In the genomic region with DNA sequence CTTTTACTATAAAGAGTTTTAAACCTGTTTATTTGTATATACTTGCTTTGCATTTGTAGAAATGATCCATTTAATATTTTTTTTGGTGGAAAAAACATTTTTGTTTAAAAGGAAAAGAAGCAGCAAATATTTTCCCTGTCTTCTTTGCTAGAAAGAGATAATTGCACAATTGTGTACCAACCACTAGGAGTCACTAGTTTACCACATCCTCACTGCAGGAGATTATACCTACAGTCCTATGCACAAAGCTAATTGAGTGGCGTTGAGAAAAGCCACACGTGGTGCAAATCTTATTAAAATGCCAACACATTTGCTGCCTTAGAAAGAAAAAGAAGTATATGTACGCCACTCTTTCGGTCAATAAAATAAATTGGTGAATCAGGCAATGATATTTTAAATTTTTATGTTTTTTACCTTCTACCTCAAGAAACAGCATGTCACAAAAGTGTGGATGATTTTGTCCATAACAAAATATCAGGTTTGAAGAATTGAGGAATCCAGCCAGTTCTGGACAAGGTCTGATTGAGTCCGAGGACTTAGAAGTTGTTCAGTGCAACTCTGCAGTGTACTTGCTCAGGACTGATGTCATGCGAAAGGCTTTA, we compare ENCODE assay signal across 7 cellular contexts.
DNase-seq lines count a peak whose midpoint lies in the region; ATAC-seq and TF ChIP-seq lines count a peak whose summit lies in the region.

No MANE protein-coding gene starts in this region.

- H3K9me2 ChIP-seq in SU-DHL-6 (replicated peaks; ENCODE audit: insufficient read depth, low read length): no peaks in the 10 kb centered on the region

- POLR2A ChIA-PET in CD8-positive, alpha-beta memory T cell (lab: Charles Lee): no interaction called here

- no peaks in the 10 kb centered on the region for H3K9me3 ChIP-seq in SU-DHL-6 (ENCODE audit: insufficient read depth, low read length)
- no peaks in the 10 kb centered on the region for H3K9me3 ChIP-seq in iPS DF 6.9 (ENCODE audit: control insufficient read depth, insufficient read depth, low read length)
- H3K9me3 ChIP-seq in CD8-positive, alpha-beta memory T cell (ENCODE audit: low read length): no peaks in the 10 kb centered on the region
- H3K9me3 ChIP-seq in suprapubic skin: no peaks in the 10 kb centered on the region

- no peak for TF ChIP-seq POLR2A in suprapubic skin (IDR thresholded peaks at IDR 0.05)

- no peak overlapping the region for H3K27ac ChIP-seq in SU-DHL-6 (ENCODE audit: low read depth, low read length)
- H3K27ac ChIP-seq in iPS DF 6.9 (ENCODE audit: low read length): no peak overlapping the region
- H3K27ac ChIP-seq in CD8-positive, alpha-beta memory T cell (ENCODE audit: low read depth, low read length): no peak overlapping the region
- H3K27ac ChIP-seq in suprapubic skin: no peak overlapping the region

- no peaks in the 10 kb centered on the region for H4K20me1 ChIP-seq in SU-DHL-6 (ENCODE audit: low read depth, low read length)

- H3K27ac Mint-ChIP-seq in CD8-positive, alpha-beta memory T cell: no peak overlapping the region

- no peaks in the 10 kb centered on the region for H3K36me3 ChIP-seq in SU-DHL-6 (ENCODE audit: low read length)
- no peaks in the 10 kb centered on the region for H3K36me3 ChIP-seq in iPS DF 6.9 (ENCODE audit: control insufficient read depth, insufficient read depth, low read length)
- H3K36me3 ChIP-seq in CD8-positive, alpha-beta memory T cell (ENCODE audit: insufficient read depth, low read length): no peaks in the 10 kb centered on the region
- H3K36me3 ChIP-seq in suprapubic skin: no peaks in the 10 kb centered on the region

- no peaks in the 10 kb centered on the region for H3K79me2 ChIP-seq in SU-DHL-6 (ENCODE audit: insufficient read depth, low read length)

- H3F3A ChIP-seq in SU-DHL-6 (ENCODE audit: insufficient read depth): no peaks in the 10 kb centered on the region

- WGBS in iPS DF 6.9 (ENCODE audit: insufficient coverage, insufficient read length): no CpG with 5 or more reads among the region's 6 CpGs
- WGBS in suprapubic skin: 46% methylated on average over 6 of the region's 6 CpGs

- peak; percentile 75 for TF ChIP-seq CTCF in GM12872 (IDR thresholded peaks at IDR 0.05; ENCODE audit: insufficient read depth, low read depth, low read length)
- peak; percentile 69 for TF ChIP-seq CTCF in SU-DHL-6 (IDR thresholded peaks at IDR 0.05; ENCODE audit: insufficient read depth, low read length, poor library complexity, severe bottlenecking)
- peak in 1 of 2 donors; percentile 10 for TF ChIP-seq CTCF in suprapubic skin (IDR thresholded peaks at IDR 0.05)

- CTCF ChIA-PET in CD8-positive, alpha-beta memory T cell (lab: Charles Lee): no interaction called here

- DNase-seq in Jurkat, Clone E6-1 (ENCODE audit: low read depth, low spot score): peak; percentile 30
- peak; percentile 9 for DNase-seq in iPS DF 6.9 (ENCODE audit: low read depth, low spot score)
- no peak for DNase-seq in CD8-positive, alpha-beta memory T cell
- DNase-seq in suprapubic skin (ENCODE audit: low spot score in 2 of 2): no peak

- no peak overlapping the region for H3K4me2 ChIP-seq in SU-DHL-6 (ENCODE audit: low read depth, low read length, poor library complexity, severe bottlenecking)

- no peaks in the 10 kb centered on the region; the same call in 1 of the 2 replicates for H3K4me1 ChIP-seq in iPS DF 6.9 (ENCODE audit: control insufficient read depth, insufficient read depth, low read length)
- no peaks in the 10 kb centered on the region for H3K4me1 ChIP-seq in CD8-positive, alpha-beta memory T cell (ENCODE audit: insufficient read depth, low read length)
- no peaks in the 10 kb centered on the region for H3K4me1 ChIP-seq in suprapubic skin

- no peak overlapping the region for H3K4me3 ChIP-seq in Jurkat, Clone E6-1 (ENCODE audit: low read length)
- H3K4me3 ChIP-seq in SU-DHL-6 (ENCODE audit: insufficient read depth, low read length, poor library complexity, severe bottlenecking) (no peak overlapping the region), iPS DF 6.9 (ENCODE audit: low read length) (no peak overlapping the region), suprapubic skin (no peak overlapping the region)
- no peak overlapping the region for H3K4me3 ChIP-seq in CD8-positive, alpha-beta memory T cell (ENCODE audit: low read length)

- ATAC-seq in GM21529 (IDR thresholded peaks at IDR 0.05; ENCODE audit: unreplicated experiment): peak; percentile 82

- TF ChIP-seq EP300 in suprapubic skin (IDR thresholded peaks at IDR 0.05): no peak

- no peak overlapping the region for H3K4me3 Mint-ChIP-seq in CD8-positive, alpha-beta memory T cell

- H3K27me3 ChIP-seq in SU-DHL-6 (ENCODE audit: low read length) (no peaks in the 10 kb centered on the region), iPS DF 6.9 (ENCODE audit: control insufficient read depth, insufficient read depth, low read length) (no peaks in the 10 kb centered on the region), suprapubic skin (no peaks in the 10 kb centered on the region)
- no peaks in the 10 kb centered on the region for H3K27me3 ChIP-seq in CD8-positive, alpha-beta memory T cell (ENCODE audit: insufficient read depth, low read length, poor library complexity, severe bottlenecking)

- H3K9ac ChIP-seq in SU-DHL-6 (ENCODE audit: low read length): no peak overlapping the region

- no peaks in the 10 kb centered on the region for H3K36me3 Mint-ChIP-seq in CD8-positive, alpha-beta memory T cell

- no peak overlapping the region for H2AFZ ChIP-seq in SU-DHL-6 (ENCODE audit: low read depth, low read length, severe bottlenecking)

- peaks cover 0 to 4% (median 3%) of the 10 kb centered on the region in 5 donors for H3K9me3 Mint-ChIP-seq in CD8-positive, alpha-beta memory T cell

- H3K27me3 Mint-ChIP-seq in CD8-positive, alpha-beta memory T cell: no peaks in the 10 kb centered on the region

- H3K4me1 Mint-ChIP-seq in CD8-positive, alpha-beta memory T cell: no peaks in the 10 kb centered on the region

Comparison
In these comparisons a context has a peak if more than half of its experiments do, and no peak if none do; other contexts are left out.
1. DNase-seq: peak in Jurkat, Clone E6-1 (single experiment) and iPS DF 6.9 (single experiment); none in CD8-positive, alpha-beta memory T cell (0 of 5) and suprapubic skin (0 of 2).